Comparison of ENCODE assay signal across 11 cellular contexts in genomic region chr15:28977377-28978010, GRCh38.
DNase-seq lines count a peak whose midpoint lies in the region; ATAC-seq and TF ChIP-seq lines count a peak whose summit lies in the region.
"Had no signal": no experiment of that assay in that cellular context is flagged by ENCODE, and none has a peak within 500 bp of the region (broad histone marks: within the 10 kb centered on the region; RNA-seq: fewer than 3 reads in every experiment).

No MANE protein-coding gene starts in this region.

- no peaks in the 10 kb centered on the region for H3K4me1 Mint-ChIP-seq in activated T-helper 1 cell treated with anti-CD3 and anti-CD28 coated beads, Interleukin-12 subunit alpha, Interleukin-12 subunit beta, Interleukin-2, Interleukin-4 antibody, amounts not matched to agents 30 ng/mL and 10 ng/mL and 1 ng/mL, durations not matched to agents 14 hours and 24 hours and 36 hours (ENCODE audit: low read depth)

- H3K27ac Mint-ChIP-seq in activated T-helper 1 cell treated with anti-CD3 and anti-CD28 coated beads, Interleukin-12 subunit alpha, Interleukin-12 subunit beta, Interleukin-2, Interleukin-4 antibody, amounts not matched to agents 30 ng/mL and 10 ng/mL and 1 ng/mL, durations not matched to agents 14 hours and 24 hours and 36 hours, result no peak overlapping the region

- no peaks in the 10 kb centered on the region for H3K36me3 Mint-ChIP-seq in activated T-helper 1 cell treated with anti-CD3 and anti-CD28 coated beads, Interleukin-12 subunit alpha, Interleukin-12 subunit beta, Interleukin-2, Interleukin-4 antibody, amounts not matched to agents 30 ng/mL and 10 ng/mL and 1 ng/mL, durations not matched to agents 14 hours and 24 hours and 36 hours (ENCODE audit: low read depth)

- ATAC-seq in omental fat pad (ENCODE audit: low FRiP score), result peak; percentile 84
- no peak for ATAC-seq in GM18517 (IDR thresholded peaks at IDR 0.05; ENCODE audit: unreplicated experiment)
- ATAC-seq in GM18520 (IDR thresholded peaks at IDR 0.05; ENCODE audit: unreplicated experiment), result no peak

- H3K9me3 Mint-ChIP-seq in activated T-helper 1 cell treated with anti-CD3 and anti-CD28 coated beads, Interleukin-12 subunit alpha, Interleukin-12 subunit beta, Interleukin-2, Interleukin-4 antibody, amounts not matched to agents 30 ng/mL and 10 ng/mL and 1 ng/mL, durations not matched to agents 14 hours and 24 hours and 36 hours, result no peaks in the 10 kb centered on the region

- H3K4me3 Mint-ChIP-seq in activated T-helper 1 cell treated with anti-CD3 and anti-CD28 coated beads, Interleukin-12 subunit alpha, Interleukin-12 subunit beta, Interleukin-2, Interleukin-4 antibody, amounts not matched to agents 30 ng/mL and 10 ng/mL and 1 ng/mL, durations not matched to agents 14 hours and 24 hours and 36 hours, result no peak overlapping the region

- intact Hi-C loops in activated T-helper 1 cell treated with anti-CD3 and anti-CD28 coated beads, Interleukin-12 subunit alpha, Interleukin-12 subunit beta, Interleukin-2, Interleukin-4 antibody, amounts not matched to agents 30 ng/mL and 10 ng/mL and 1 ng/mL, durations not matched to agents 14 hours and 24 hours and 36 hours (cut with micrococcal nuclease), result loop anchor here (10.0 kb wide), 1 partner anchor 853 kb away; no protein-coding TSS in a partner anchor

- H3K4me3 ChIP-seq in fibroblast of mammary gland (ENCODE audit: control insufficient read depth, low read depth, low read length), result no peak overlapping the region
- H3K4me3 ChIP-seq: right lobe of liver had no signal

- peaks cover 12% of the 10 kb centered on the region for H3K27me3 Mint-ChIP-seq in activated T-helper 1 cell treated with anti-CD3 and anti-CD28 coated beads, Interleukin-12 subunit alpha, Interleukin-12 subunit beta, Interleukin-2, Interleukin-4 antibody, amounts not matched to agents 30 ng/mL and 10 ng/mL and 1 ng/mL, durations not matched to agents 14 hours and 24 hours and 36 hours (ENCODE audit: insufficient read depth)

- DNase-seq in EL (peak; percentile 98), SHP77 treated with DMSO at 0.1 percent for 48 hours (lab: John Stamatoyannopoulos, UW) (peak; percentile 2), fibroblast of mammary gland (ENCODE audit: low read depth) (peak; percentile 94), omental fat pad (ENCODE audit: low spot score) (no peak), T-helper 9 cell (no peak)
- no peak for DNase-seq in activated T-helper 1 cell treated with anti-CD3 and anti-CD28 coated beads, Interleukin-12 subunit alpha, Interleukin-12 subunit beta, Interleukin-2, Interleukin-4 antibody, amounts not matched to agents 30 ng/mL and 10 ng/mL and 1 ng/mL, durations not matched to agents 14 hours and 24 hours and 36 hours (ENCODE audit: low spot score)
- DNase-seq: activated gamma-delta T cell treated with Interleukin-2 at 50 U/mL for 16 hours, NCI-H1048, right lobe of liver had no signal

- TF ChIP-seq CTCF in fibroblast of mammary gland (conservative IDR thresholded peaks at IDR 0.05; ENCODE audit: control insufficient read depth, insufficient read depth, low read depth, low read length), result no peak
- TF ChIP-seq CTCF in omental fat pad (IDR thresholded peaks at IDR 0.05), result no peak

Comparison
In these comparisons a context has a peak if more than half of its experiments do, and no peak if none do; other contexts are left out.
1. DNase-seq: peak in EL (single experiment), SHP77 treated with DMSO at 0.1 percent for 48 hours (single experiment) and fibroblast of mammary gland (single experiment); none in omental fat pad (single experiment), activated T-helper 1 cell treated with anti-CD3 and anti-CD28 coated beads, Interleukin-12 subunit alpha, Interleukin-12 subunit beta, Interleukin-2, Interleukin-4 antibody, amounts not matched to agents 30 ng/mL and 10 ng/mL and 1 ng/mL, durations not matched to agents 14 hours and 24 hours and 36 hours (single experiment) and T-helper 9 cell (single experiment).